In the genomic region with DNA sequence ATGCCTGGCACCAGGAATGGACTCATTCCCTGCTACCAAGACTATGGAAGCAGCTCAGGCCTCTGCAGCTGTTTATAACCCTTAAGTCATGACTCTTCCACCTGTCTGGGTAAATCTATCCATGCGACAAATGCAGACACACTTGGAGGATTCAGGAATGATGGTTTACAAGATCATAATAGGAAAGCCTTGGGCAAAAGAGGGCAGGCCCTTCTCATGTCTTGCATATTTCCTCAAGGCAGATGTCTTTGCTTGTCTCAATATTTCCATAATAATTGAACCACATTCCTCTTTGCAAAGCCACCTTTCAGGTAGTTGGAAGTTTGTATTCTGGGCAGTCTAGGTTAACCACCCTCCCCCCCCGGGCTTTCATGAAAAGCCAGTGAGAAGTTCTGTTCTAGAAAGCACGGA, we compare ENCODE assay signal across 8 cellular contexts. TPM values are rescaled to one million over a fixed set of nuclear protein-coding genes. Genes with fewer than 3 reads are reported as not detected.
DNase-seq lines count a peak whose midpoint lies in the region; ATAC-seq lines count a peak whose summit lies in the region.

No MANE protein-coding gene starts in this region.

- H3K27me3 ChIP-seq in iPS-20b (ENCODE audit: insufficient read depth, low read length) = no peaks in the 10 kb centered on the region

- H3K4me1 ChIP-seq in iPS-20b (ENCODE audit: insufficient read depth, low read length) = peaks cover 9% of the 10 kb centered on the region; the same call in 1 of the 2 replicates

- H3K27ac ChIP-seq in iPS-20b (ENCODE audit: low read length) = no peak overlapping the region

- H3K4me1 Mint-ChIP-seq in T-helper 17 cell = peaks cover 29% of the 10 kb centered on the region
- H3K4me1 Mint-ChIP-seq in stimulated activated memory B cell treated with anti-CD40 and anti-IgM and Interleukin-4, amounts not matched to agents 10 μg/mL and 1 μg/mL and 100 μg/mL, for 72 hours = peaks cover 34% of the 10 kb centered on the region

- H3K9me3 Mint-ChIP-seq in stimulated activated memory B cell treated with anti-CD40 and anti-IgM and Interleukin-4, amounts not matched to agents 10 μg/mL and 1 μg/mL and 100 μg/mL, for 72 hours = no peaks in the 10 kb centered on the region

- H3K36me3 Mint-ChIP-seq in T-helper 17 cell (ENCODE audit: low read depth) = no peaks in the 10 kb centered on the region
- H3K36me3 Mint-ChIP-seq in stimulated activated memory B cell treated with anti-CD40 and anti-IgM and Interleukin-4, amounts not matched to agents 10 μg/mL and 1 μg/mL and 100 μg/mL, for 72 hours = peaks cover 2% of the 10 kb centered on the region

- H3K27me3 Mint-ChIP-seq in T-helper 17 cell = no peaks in the 10 kb centered on the region
- no peaks in the 10 kb centered on the region for H3K27me3 Mint-ChIP-seq in stimulated activated memory B cell treated with anti-CD40 and anti-IgM and Interleukin-4, amounts not matched to agents 10 μg/mL and 1 μg/mL and 100 μg/mL, for 72 hours

- H3K4me3 Mint-ChIP-seq in T-helper 17 cell = peak overlapping the region; percentile 52
- no peak overlapping the region for H3K4me3 Mint-ChIP-seq in stimulated activated memory B cell treated with anti-CD40 and anti-IgM and Interleukin-4, amounts not matched to agents 10 μg/mL and 1 μg/mL and 100 μg/mL, for 72 hours

- no peaks in the 10 kb centered on the region for H3K36me3 ChIP-seq in iPS-20b (ENCODE audit: insufficient read depth, low read depth, low read length)

- peak overlapping the region; percentile 52 for H3K4me3 ChIP-seq in iPS-20b (ENCODE audit: low read length)

- peak; percentile 27 for DNase-seq in activated effector memory CD4-positive, alpha-beta T cell treated with anti-CD3 and anti-CD28 coated beads, Interleukin-2, amount 50 U/mL, for 16 hours
- DNase-seq in activated effector memory CD4-positive, alpha-beta T cell treated with Interleukin-2 at 50 U/mL for 16 hours = no peak
- DNase-seq in T-helper 17 cell = no peak
- no peak for DNase-seq in DMS 273 (lab: John Stamatoyannopoulos, UW; ENCODE audit: unreplicated experiment)
- DNase-seq in Kasumi-1 (lab: John Stamatoyannopoulos, UW) = no peak

- H3K27ac Mint-ChIP-seq in T-helper 17 cell = no peak overlapping the region
- H3K27ac Mint-ChIP-seq in stimulated activated memory B cell treated with anti-CD40 and anti-IgM and Interleukin-4, amounts not matched to agents 10 μg/mL and 1 μg/mL and 100 μg/mL, for 72 hours = peak overlapping the region; percentile 27

- ATAC-seq in T-helper 17 cell (no peak), HG03135 (IDR thresholded peaks at IDR 0.05; ENCODE audit: unreplicated experiment) (no peak)
- ATAC-seq in stimulated activated memory B cell treated with anti-CD40 and anti-IgM and Interleukin-4, amounts not matched to agents 10 μg/mL and 1 μg/mL and 100 μg/mL, for 72 hours = no peak

- peak overlapping the region; percentile 28; the same call in 1 of the 2 replicates for H3K9ac ChIP-seq in iPS-20b (ENCODE audit: low read depth, low read length)

- H3K9me3 ChIP-seq in T-helper 17 cell (ENCODE audit: control insufficient read depth, low read length, poor library complexity, severe bottlenecking) = no peaks in the 10 kb centered on the region
- no peaks in the 10 kb centered on the region for H3K9me3 ChIP-seq in iPS-20b (ENCODE audit: insufficient read depth, low read depth, low read length)

RNA-seq across cellular contexts. Expression of gene JPT1, which starts 0.9 kb away (rescaled TPM):
- 10 to 100 TPM; 40.0 to 46.8 TPM for total RNA-seq in T-helper 17 cell

RNA-seq across cellular contexts. Expression of gene NT5C, which starts 23.7 kb away (rescaled TPM):
- 10 to 100 TPM; 20.6 to 29.8 TPM for total RNA-seq in T-helper 17 cell

RNA-seq across cellular contexts. Expression of gene SUMO2, which starts 27.6 kb away (rescaled TPM):
- total RNA-seq in T-helper 17 cell = 100 to 1,000 TPM; 216 to 236 TPM

RNA-seq across cellular contexts. Expression of gene ARMC7, which starts 45.4 kb away (rescaled TPM):
- 1 to 10 TPM; 8.9 to 9.3 TPM for total RNA-seq in T-helper 17 cell

RNA-seq across cellular contexts. Expression of gene NUP85, which starts 50.3 kb away (rescaled TPM):
- total RNA-seq in T-helper 17 cell = 10 to 100 TPM; 75.0 to 75.3 TPM
